8 cellular contexts compared by ENCODE assay signal in the genomic region with DNA sequence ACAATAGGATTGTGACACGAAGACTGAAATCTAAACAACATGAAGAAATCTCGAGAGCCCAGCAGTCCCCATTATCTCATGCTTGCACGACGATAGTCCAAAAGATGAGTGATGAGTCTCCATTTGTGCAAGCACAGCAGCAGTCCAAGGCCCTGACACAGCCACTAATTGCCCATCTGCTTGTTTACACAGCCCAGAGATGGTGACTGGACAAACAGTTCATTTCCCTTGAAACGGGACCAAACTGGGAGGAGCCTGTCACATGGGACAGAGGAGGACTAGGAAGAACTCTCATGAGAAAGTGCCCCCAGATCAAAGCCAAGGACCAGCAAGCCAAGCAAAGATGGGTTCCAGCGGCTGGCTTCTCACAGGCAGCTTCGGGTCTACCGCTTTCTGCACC.
DNase-seq lines count a peak whose midpoint lies in the region; ATAC-seq and TF ChIP-seq lines count a peak whose summit lies in the region.

No MANE protein-coding gene starts in this region.

- no peak overlapping the region for H3K27ac ChIP-seq in coronary artery

- TF ChIP-seq CTCF in AG04449 (IDR thresholded peaks at IDR 0.05; ENCODE audit: insufficient read depth, low read length, missing control alignments) (no peak), coronary artery (IDR thresholded peaks at IDR 0.05) (no peak)

- no peaks in the 10 kb centered on the region for H3K27me3 ChIP-seq in MG63

- DNase-seq in AG04449 (ENCODE audit: low read depth, low spot score) (peak; percentile 88), MG63 (peak; percentile 92), anterior cingulate cortex (lab: John Stamatoyannopoulos, UW) (peak in 43 of 58 donors; percentile 6 to 80 (median 33)), left kidney (ENCODE audit: low read depth, low spot score) (peak; percentile 13), coronary artery (ENCODE audit: low spot score) (no peak), NCI-H345 treated with DMSO at 0.1 percent for 48 hours (lab: John Stamatoyannopoulos, UW; ENCODE audit: unreplicated experiment) (no peak)
- no peak for DNase-seq in stimulated activated naive CD4-positive, alpha-beta T cell (lab: John Stamatoyannopoulos, UW)

- CTCF ChIA-PET in AG04449 (lab: Yijun Ruan, JAX): interaction anchor here (0.9 to 8.5 kb wide), 5 partner anchors 10 to 189 kb away, joined by 3 to 95 read pairs (median 3); no protein-coding TSS in a partner anchor

- H3K9me3 ChIP-seq in MG63: no peaks in the 10 kb centered on the region

- ATAC-seq in HG02678 (IDR thresholded peaks at IDR 0.05; ENCODE audit: unreplicated experiment): no peak

- POLR2A ChIA-PET in AG04449 (lab: Yijun Ruan, JAX): interaction anchor here (1.0 to 3.5 kb wide), 4 partner anchors 12 to 31 kb away, joined by 5 to 23 read pairs (median 6); no protein-coding TSS in a partner anchor

- H3K4me3 ChIP-seq in AG04449 (ENCODE audit: low read depth, low read length): peak overlapping the region; percentile 40
- no peak overlapping the region for H3K4me3 ChIP-seq in MG63
- no peak overlapping the region for H3K4me3 ChIP-seq in coronary artery

- H3K36me3 ChIP-seq in MG63: no peaks in the 10 kb centered on the region

Comparison
In these comparisons a context has a peak if more than half of its experiments do, and no peak if none do; other contexts are left out.
1. DNase-seq: peak in AG04449 (single experiment), MG63 (single experiment), anterior cingulate cortex (43 of 58) and left kidney (single experiment); none in stimulated activated naive CD4-positive, alpha-beta T cell (0 of 6), coronary artery (single experiment) and NCI-H345 treated with DMSO at 0.1 percent for 48 hours (single experiment).